ENCODE assay signal across 1 cellular context in genomic region chr10:4459531-4459930, GRCh38.
TF ChIP-seq lines count a peak whose summit lies in the region.

No MANE protein-coding gene starts in this region.

TF ChIP-seq in IMR-90, 13 proteins besides CTCF, POLR2A, EP300 and RAD21 (continued from another document):
- TF ChIP-seq, protein P1, sequence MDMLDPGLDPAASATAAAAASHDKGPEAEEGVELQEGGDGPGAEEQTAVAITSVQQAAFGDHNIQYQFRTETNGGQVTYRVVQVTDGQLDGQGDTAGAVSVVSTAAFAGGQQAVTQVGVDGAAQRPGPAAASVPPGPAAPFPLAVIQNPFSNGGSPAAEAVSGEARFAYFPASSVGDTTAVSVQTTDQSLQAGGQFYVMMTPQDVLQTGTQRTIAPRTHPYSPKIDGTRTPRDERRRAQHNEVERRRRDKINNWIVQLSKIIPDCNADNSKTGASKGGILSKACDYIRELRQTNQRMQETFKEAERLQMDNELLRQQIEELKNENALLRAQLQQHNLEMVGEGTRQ (IDR thresholded peaks at IDR 0.05; ENCODE audit: low read depth, low read length) = no peak
- TF ChIP-seq RFX5 (IDR thresholded peaks at IDR 0.05; ENCODE audit: low read depth, low read length) = no peak
